ENCODE assay signal across 1 cellular context in the genomic region with DNA sequence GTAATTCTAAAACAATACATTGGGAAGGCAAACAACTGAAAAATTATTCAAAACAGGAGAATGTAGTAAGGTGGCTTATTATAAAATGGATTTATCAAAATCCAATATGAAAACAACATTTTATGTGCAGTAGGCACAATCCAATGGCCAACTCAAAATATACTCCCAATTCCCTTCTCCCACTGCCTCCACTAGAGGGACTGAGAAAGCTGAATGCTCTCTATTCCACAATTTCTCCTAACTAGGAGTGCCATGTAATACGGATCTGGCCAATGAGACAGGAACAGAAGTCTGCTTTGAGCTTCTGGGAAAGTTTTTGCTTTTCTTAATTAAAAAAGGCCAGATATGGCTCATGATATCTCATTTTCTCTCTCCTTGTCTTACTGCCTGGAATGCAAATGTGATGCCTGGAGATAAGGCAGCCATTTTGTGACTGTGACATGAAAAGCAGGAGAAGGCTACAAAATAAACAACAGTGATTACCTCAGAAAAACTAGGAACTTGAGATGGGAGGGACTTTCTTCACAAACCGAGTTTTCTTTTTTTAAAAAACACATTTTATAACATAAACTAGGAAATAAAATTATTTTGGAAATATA.
TF ChIP-seq lines count a peak whose summit lies in the region.

No MANE protein-coding gene starts in this region.

TF ChIP-seq in Ishikawa, 13 proteins besides CTCF, POLR2A, EP300 and RAD21 (continued from another document):
- TF ChIP-seq CREB1 (IDR thresholded peaks at IDR 0.05; ENCODE audit: low read depth) (no peak), YY1 (IDR thresholded peaks at IDR 0.05; ENCODE audit: low read depth) (no peak), ZBTB7A (IDR thresholded peaks at IDR 0.05; ENCODE audit: low read depth) (no peak), NFIC (IDR thresholded peaks at IDR 0.05) (no peak)
- TF ChIP-seq, protein P1, sequence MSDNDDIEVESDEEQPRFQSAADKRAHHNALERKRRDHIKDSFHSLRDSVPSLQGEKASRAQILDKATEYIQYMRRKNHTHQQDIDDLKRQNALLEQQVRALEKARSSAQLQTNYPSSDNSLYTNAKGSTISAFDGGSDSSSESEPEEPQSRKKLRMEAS (IDR thresholded peaks at IDR 0.05): no peak
- TF ChIP-seq, protein P2, sequence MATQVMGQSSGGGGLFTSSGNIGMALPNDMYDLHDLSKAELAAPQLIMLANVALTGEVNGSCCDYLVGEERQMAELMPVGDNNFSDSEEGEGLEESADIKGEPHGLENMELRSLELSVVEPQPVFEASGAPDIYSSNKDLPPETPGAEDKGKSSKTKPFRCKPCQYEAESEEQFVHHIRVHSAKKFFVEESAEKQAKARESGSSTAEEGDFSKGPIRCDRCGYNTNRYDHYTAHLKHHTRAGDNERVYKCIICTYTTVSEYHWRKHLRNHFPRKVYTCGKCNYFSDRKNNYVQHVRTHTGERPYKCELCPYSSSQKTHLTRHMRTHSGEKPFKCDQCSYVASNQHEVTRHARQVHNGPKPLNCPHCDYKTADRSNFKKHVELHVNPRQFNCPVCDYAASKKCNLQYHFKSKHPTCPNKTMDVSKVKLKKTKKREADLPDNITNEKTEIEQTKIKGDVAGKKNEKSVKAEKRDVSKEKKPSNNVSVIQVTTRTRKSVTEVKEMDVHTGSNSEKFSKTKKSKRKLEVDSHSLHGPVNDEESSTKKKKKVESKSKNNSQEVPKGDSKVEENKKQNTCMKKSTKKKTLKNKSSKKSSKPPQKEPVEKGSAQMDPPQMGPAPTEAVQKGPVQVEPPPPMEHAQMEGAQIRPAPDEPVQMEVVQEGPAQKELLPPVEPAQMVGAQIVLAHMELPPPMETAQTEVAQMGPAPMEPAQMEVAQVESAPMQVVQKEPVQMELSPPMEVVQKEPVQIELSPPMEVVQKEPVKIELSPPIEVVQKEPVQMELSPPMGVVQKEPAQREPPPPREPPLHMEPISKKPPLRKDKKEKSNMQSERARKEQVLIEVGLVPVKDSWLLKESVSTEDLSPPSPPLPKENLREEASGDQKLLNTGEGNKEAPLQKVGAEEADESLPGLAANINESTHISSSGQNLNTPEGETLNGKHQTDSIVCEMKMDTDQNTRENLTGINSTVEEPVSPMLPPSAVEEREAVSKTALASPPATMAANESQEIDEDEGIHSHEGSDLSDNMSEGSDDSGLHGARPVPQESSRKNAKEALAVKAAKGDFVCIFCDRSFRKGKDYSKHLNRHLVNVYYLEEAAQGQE (IDR thresholded peaks at IDR 0.05; ENCODE audit: low read depth): no peak
- TF ChIP-seq, protein P3, sequence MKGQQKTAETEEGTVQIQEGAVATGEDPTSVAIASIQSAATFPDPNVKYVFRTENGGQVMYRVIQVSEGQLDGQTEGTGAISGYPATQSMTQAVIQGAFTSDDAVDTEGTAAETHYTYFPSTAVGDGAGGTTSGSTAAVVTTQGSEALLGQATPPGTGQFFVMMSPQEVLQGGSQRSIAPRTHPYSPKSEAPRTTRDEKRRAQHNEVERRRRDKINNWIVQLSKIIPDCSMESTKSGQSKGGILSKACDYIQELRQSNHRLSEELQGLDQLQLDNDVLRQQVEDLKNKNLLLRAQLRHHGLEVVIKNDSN (IDR thresholded peaks at IDR 0.05): no peak
